In the genomic region with DNA sequence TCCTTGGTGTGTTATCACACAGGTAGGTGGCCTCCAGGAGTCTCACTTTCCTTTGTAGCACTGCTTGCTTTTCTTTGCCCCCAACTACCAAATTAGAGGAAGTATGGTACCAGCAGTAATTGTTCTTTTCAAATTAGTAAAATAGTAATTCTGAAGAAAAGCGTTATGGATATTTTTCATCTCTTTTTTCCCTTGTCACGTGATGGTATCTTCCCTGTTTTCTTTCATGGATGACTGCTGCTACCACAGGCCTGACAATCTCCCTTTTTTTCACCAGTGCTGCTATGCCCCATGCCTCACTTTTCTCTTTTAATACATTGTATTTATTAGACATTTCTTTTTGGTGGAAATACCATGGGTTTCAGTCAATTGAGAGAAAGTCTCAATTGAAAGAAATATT, we compare ENCODE assay signal across 2 cellular contexts.
TF ChIP-seq lines count a peak whose summit lies in the region.

No MANE protein-coding gene starts in this region.

TF ChIP-seq in HEK293, 187 proteins besides CTCF, POLR2A, EP300 and RAD21 (continued from another document):
- TF ChIP-seq, protein P1, sequence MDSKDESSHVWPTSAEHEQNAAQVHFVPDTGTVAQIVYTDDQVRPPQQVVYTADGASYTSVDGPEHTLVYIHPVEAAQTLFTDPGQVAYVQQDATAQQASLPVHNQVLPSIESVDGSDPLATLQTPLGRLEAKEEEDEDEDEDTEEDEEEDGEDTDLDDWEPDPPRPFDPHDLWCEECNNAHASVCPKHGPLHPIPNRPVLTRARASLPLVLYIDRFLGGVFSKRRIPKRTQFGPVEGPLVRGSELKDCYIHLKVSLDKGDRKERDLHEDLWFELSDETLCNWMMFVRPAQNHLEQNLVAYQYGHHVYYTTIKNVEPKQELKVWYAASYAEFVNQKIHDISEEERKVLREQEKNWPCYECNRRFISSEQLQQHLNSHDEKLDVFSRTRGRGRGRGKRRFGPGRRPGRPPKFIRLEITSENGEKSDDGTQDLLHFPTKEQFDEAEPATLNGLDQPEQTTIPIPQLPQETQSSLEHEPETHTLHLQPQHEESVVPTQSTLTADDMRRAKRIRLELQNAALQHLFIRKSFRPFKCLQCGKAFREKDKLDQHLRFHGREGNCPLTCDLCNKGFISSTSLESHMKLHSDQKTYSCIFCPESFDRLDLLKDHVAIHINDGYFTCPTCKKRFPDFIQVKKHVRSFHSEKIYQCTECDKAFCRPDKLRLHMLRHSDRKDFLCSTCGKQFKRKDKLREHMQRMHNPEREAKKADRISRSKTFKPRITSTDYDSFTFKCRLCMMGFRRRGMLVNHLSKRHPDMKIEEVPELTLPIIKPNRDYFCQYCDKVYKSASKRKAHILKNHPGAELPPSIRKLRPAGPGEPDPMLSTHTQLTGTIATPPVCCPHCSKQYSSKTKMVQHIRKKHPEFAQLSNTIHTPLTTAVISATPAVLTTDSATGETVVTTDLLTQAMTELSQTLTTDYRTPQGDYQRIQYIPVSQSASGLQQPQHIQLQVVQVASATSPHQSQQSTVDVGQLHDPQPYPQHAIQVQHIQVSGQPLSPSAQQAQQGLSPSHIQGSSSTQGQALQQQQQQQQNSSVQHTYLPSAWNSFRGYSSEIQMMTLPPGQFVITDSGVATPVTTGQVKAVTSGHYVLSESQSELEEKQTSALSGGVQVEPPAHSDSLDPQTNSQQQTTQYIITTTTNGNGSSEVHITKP (tag by site-specific recombination; IDR thresholded peaks at IDR 0.05), result peak; percentile 53

TF ChIP-seq in neural cell, 6 proteins besides CTCF, POLR2A, EP300 and RAD21 (continued from another document):
- TF ChIP-seq, protein P2, sequence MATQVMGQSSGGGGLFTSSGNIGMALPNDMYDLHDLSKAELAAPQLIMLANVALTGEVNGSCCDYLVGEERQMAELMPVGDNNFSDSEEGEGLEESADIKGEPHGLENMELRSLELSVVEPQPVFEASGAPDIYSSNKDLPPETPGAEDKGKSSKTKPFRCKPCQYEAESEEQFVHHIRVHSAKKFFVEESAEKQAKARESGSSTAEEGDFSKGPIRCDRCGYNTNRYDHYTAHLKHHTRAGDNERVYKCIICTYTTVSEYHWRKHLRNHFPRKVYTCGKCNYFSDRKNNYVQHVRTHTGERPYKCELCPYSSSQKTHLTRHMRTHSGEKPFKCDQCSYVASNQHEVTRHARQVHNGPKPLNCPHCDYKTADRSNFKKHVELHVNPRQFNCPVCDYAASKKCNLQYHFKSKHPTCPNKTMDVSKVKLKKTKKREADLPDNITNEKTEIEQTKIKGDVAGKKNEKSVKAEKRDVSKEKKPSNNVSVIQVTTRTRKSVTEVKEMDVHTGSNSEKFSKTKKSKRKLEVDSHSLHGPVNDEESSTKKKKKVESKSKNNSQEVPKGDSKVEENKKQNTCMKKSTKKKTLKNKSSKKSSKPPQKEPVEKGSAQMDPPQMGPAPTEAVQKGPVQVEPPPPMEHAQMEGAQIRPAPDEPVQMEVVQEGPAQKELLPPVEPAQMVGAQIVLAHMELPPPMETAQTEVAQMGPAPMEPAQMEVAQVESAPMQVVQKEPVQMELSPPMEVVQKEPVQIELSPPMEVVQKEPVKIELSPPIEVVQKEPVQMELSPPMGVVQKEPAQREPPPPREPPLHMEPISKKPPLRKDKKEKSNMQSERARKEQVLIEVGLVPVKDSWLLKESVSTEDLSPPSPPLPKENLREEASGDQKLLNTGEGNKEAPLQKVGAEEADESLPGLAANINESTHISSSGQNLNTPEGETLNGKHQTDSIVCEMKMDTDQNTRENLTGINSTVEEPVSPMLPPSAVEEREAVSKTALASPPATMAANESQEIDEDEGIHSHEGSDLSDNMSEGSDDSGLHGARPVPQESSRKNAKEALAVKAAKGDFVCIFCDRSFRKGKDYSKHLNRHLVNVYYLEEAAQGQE (IDR thresholded peaks at IDR 0.05; ENCODE audit: borderline replicate concordance), result no peak
- no peak for TF ChIP-seq TAF1 (IDR thresholded peaks at IDR 0.05; ENCODE audit: low read depth)
